Comparison of ENCODE assay signal across 27 cellular contexts in genomic region chr12:116937640-116938039, GRCh38. TPM values are rescaled to one million over a fixed set of nuclear protein-coding genes. Genes with fewer than 3 reads are reported as not detected.
"Had no signal": no experiment of that assay in that cellular context is flagged by ENCODE, and none has a peak within 500 bp of the region (broad histone marks: within the 10 kb centered on the region; RNA-seq: fewer than 3 reads in every experiment).

No MANE protein-coding gene starts in this region.

- H2AFZ ChIP-seq: hepatocyte had no signal

- H3K9me3 Mint-ChIP-seq: activated CD4-positive, alpha-beta T cell treated with anti-CD3 and anti-CD28 coated beads, Interleukin-2, amount 10 ng/mL, durations not matched to agents 24 days and 14 days; activated T-helper 1 cell treated with anti-CD3 and anti-CD28 coated beads, Interleukin-12 subunit alpha, Interleukin-12 subunit beta, Interleukin-2, Interleukin-4 antibody, amounts not matched to agents 30 ng/mL and 10 ng/mL and 1 ng/mL, durations not matched to agents 14 hours and 24 hours and 36 hours had no signal

- H3K27ac Mint-ChIP-seq: activated CD4-positive, alpha-beta memory T cell treated with anti-CD3 and anti-CD28 coated beads for 36 hours; activated CD4-positive, alpha-beta T cell treated with anti-CD3 and anti-CD28 coated beads, Interleukin-2, amount 10 ng/mL, durations not matched to agents 24 days and 14 days; activated T-helper 1 cell treated with anti-CD3 and anti-CD28 coated beads, Interleukin-12 subunit alpha, Interleukin-12 subunit beta, Interleukin-2, Interleukin-4 antibody, amounts not matched to agents 30 ng/mL and 10 ng/mL and 1 ng/mL, durations not matched to agents 14 hours and 24 hours and 36 hours; mesothelial cell of epicardium had no signal

- H3K9me3 ChIP-seq: gastroesophageal sphincter, suprapubic skin had no signal

- H3K4me1 Mint-ChIP-seq: activated CD4-positive, alpha-beta T cell treated with anti-CD3 and anti-CD28 coated beads, Interleukin-2, amount 10 ng/mL, durations not matched to agents 24 days and 14 days had no signal

- H3K4me3 ChIP-seq: gastroesophageal sphincter, hepatocyte, suprapubic skin, tibial nerve had no signal

- H3K27me3 Mint-ChIP-seq: activated CD4-positive, alpha-beta memory T cell treated with anti-CD3 and anti-CD28 coated beads for 36 hours; activated CD4-positive, alpha-beta T cell treated with anti-CD3 and anti-CD28 coated beads, Interleukin-2, amount 10 ng/mL, durations not matched to agents 24 days and 14 days; naive thymus-derived CD4-positive, alpha-beta T cell had no signal

- H3K27ac ChIP-seq: gastroesophageal sphincter, hepatocyte, suprapubic skin, tibial nerve, VCaP had no signal

- H3K27me3 ChIP-seq: gastroesophageal sphincter, hepatocyte, suprapubic skin, tibial nerve had no signal

- ATAC-seq: gastroesophageal sphincter; left ventricle myocardium superior; naive thymus-derived CD4-positive, alpha-beta T cell had no signal

- H3K4me3 Mint-ChIP-seq: activated CD4-positive, alpha-beta memory T cell treated with anti-CD3 and anti-CD28 coated beads for 36 hours; activated CD4-positive, alpha-beta T cell treated with anti-CD3 and anti-CD28 coated beads, Interleukin-2, amount 10 ng/mL, durations not matched to agents 24 days and 14 days; activated T-helper 1 cell treated with anti-CD3 and anti-CD28 coated beads, Interleukin-12 subunit alpha, Interleukin-12 subunit beta, Interleukin-2, Interleukin-4 antibody, amounts not matched to agents 30 ng/mL and 10 ng/mL and 1 ng/mL, durations not matched to agents 14 hours and 24 hours and 36 hours; mesothelial cell of epicardium; naive thymus-derived CD4-positive, alpha-beta T cell had no signal

- H3K4me2 ChIP-seq: hepatocyte had no signal

- H3K36me3 ChIP-seq: suprapubic skin had no signal

- DNase-seq: activated CD4-positive, alpha-beta memory T cell treated with anti-CD3 and anti-CD28 coated beads for 36 hours; activated CD4-positive, alpha-beta T cell treated with anti-CD3 and anti-CD28 coated beads, Interleukin-2, amount 10 ng/mL, durations not matched to agents 24 days and 14 days; activated CD4-positive, CD25-positive, alpha-beta regulatory T cell treated with anti-CD3 and anti-CD28 coated beads, Interleukin-2, amount 50 U/mL, for 72 hours; activated CD8-positive, alpha-beta memory T cell treated with anti-CD3 and anti-CD28 coated beads, Interleukin-2, amount 50 U/mL, for 4 hours; activated gamma-delta T cell; activated naive CD4-positive, alpha-beta T cell treated with anti-CD3 and anti-CD28 coated beads, Interleukin-2, amount 50 U/mL, for 16 hours; activated T-cell treated with anti-CD3 and anti-CD28 coated beads, Interleukin-2, amount 50 U/mL, for 1 hour; amniotic stem cell; central memory CD4-positive, alpha-beta T cell; dermis blood vessel endothelial cell; effector CD8-positive, alpha-beta T cell; erythroblast; left ventricle myocardium superior; naive thymus-derived CD4-positive, alpha-beta T cell; posterior cingulate gyrus; stimulated activated naive CD4-positive, alpha-beta T cell; T-helper 9 cell had no signal

RNA-seq across cellular contexts. Expression of gene HRK, which starts 56.4 kb away (rescaled TPM):
- total RNA-seq: activated CD4-positive, alpha-beta memory T cell treated with anti-CD3 and anti-CD28 coated beads for 36 hours; activated CD4-positive, alpha-beta T cell treated with anti-CD3 and anti-CD28 coated beads, Interleukin-2, amount 10 ng/mL, durations not matched to agents 24 days and 14 days; activated CD8-positive, alpha-beta memory T cell treated with anti-CD3 and anti-CD28 coated beads for 36 hours; activated T-helper 1 cell treated with anti-CD3 and anti-CD28 coated beads, Interleukin-12 subunit alpha, Interleukin-12 subunit beta, Interleukin-2, Interleukin-4 antibody, amounts not matched to agents 30 ng/mL and 10 ng/mL and 1 ng/mL, durations not matched to agents 14 hours and 24 hours and 36 hours; dermis blood vessel endothelial cell; hepatocyte; lung microvascular endothelial cell; suprapubic skin; T-helper 1 cell treated with Interleukin-12 subunit alpha and Interleukin-12 subunit beta and Interleukin-4 antibody, amounts not matched to agents 30 ng/mL and 1 ng/mL, for 36 hours had no signal
- polyA plus RNA-seq: naive thymus-derived CD4-positive, alpha-beta T cell had no signal
